19 cellular contexts compared by ENCODE assay signal in genomic region chr3:172249039-172249438, GRCh38.
DNase-seq lines count a peak whose midpoint lies in the region; ATAC-seq, FAIRE-seq and TF ChIP-seq lines count a peak whose summit lies in the region.
"Had no signal": no experiment of that assay in that cellular context is flagged by ENCODE, and none has a peak within 500 bp of the region (broad histone marks: within the 10 kb centered on the region; RNA-seq: fewer than 3 reads in every experiment).

No MANE protein-coding gene starts in this region.

- FAIRE-seq in astrocyte (lab: Jason Lieb, UNC), result peak; percentile 83
- FAIRE-seq: D721Med, keratinocyte had no signal

- peak overlapping the region; percentile 38 for H3K27ac ChIP-seq in astrocyte (ENCODE audit: low read depth, low read length)
- H3K27ac ChIP-seq: heart left ventricle, right atrium auricular region had no signal

- H3K27ac Mint-ChIP-seq in HFFc6 (peak overlapping the region; percentile 59), astrocyte (ENCODE audit: unreplicated experiment) (peak overlapping the region; percentile 29)
- H3K27ac Mint-ChIP-seq: activated T-cell treated with anti-CD3 and anti-CD28 coated beads, Interleukin-2, amount 50 U/mL, for 24 hours; H9; IgD-negative memory B cell had no signal

- H3K27me3 ChIP-seq in astrocyte (ENCODE audit: insufficient read depth, low read length), result no peaks in the 10 kb centered on the region
- H3K27me3 ChIP-seq: heart left ventricle, right atrium auricular region had no signal

- H3K4me3 ChIP-seq in astrocyte (ENCODE audit: insufficient read depth, low read depth, low read length) (no peak overlapping the region), fibroblast of villous mesenchyme (ENCODE audit: low read depth, low read length) (no peak overlapping the region)
- H3K4me3 ChIP-seq: heart left ventricle, right atrium auricular region had no signal

- H3K4me2 ChIP-seq in astrocyte (ENCODE audit: low read length), result no peak overlapping the region

- DNase-seq in AG08395 (ENCODE audit: low spot score), result peak; percentile 50
- peak; percentile 65 for DNase-seq in HFFc6
- peak; percentile 58 for DNase-seq in astrocyte (ENCODE audit: low read depth)
- peak; percentile 60 for DNase-seq in fibroblast of villous mesenchyme (ENCODE audit: low read depth)
- DNase-seq in inferior parietal cortex (ENCODE audit: extremely low spot score), result no peak
- no peak for DNase-seq in occipital lobe (lab: John Stamatoyannopoulos, UW)
- no peak for DNase-seq in NCI-H1092 (lab: John Stamatoyannopoulos, UW)
- DNase-seq: activated T-cell treated with anti-CD3 and anti-CD28 coated beads, Interleukin-2, amount 50 U/mL, for 24 hours; H9; heart left ventricle; mesendoderm; NCI-H1105 treated with DMSO at 0.1 percent for 48 hours; NCI-H748 treated with DMSO at 0.1 percent for 48 hours had no signal

- no peak overlapping the region for H2AFZ ChIP-seq in astrocyte (ENCODE audit: low read depth, low read length)

- no peak for ATAC-seq in HG03520 (IDR thresholded peaks at IDR 0.05; ENCODE audit: unreplicated experiment)

- H3K4me3 Mint-ChIP-seq in HFFc6 (no peak overlapping the region), astrocyte (ENCODE audit: unreplicated experiment) (peak overlapping the region; percentile 42)
- H3K4me3 Mint-ChIP-seq: activated T-cell treated with anti-CD3 and anti-CD28 coated beads, Interleukin-2, amount 50 U/mL, for 24 hours; H9; IgD-negative memory B cell; neural crest cell had no signal

- H3K36me3 Mint-ChIP-seq in HFFc6 (ENCODE audit: low read depth) (peaks cover 37% of the 10 kb centered on the region), astrocyte (ENCODE audit: low read depth, unreplicated experiment) (peaks cover 15% of the 10 kb centered on the region)

- no peaks in the 10 kb centered on the region for H3K27me3 Mint-ChIP-seq in HFFc6 (ENCODE audit: insufficient read depth)
- H3K27me3 Mint-ChIP-seq in astrocyte (ENCODE audit: low read depth, unreplicated experiment), result no peaks in the 10 kb centered on the region
- H3K27me3 Mint-ChIP-seq: activated T-cell treated with anti-CD3 and anti-CD28 coated beads, Interleukin-2, amount 50 U/mL, for 24 hours; IgD-negative memory B cell had no signal

- peaks cover 20% of the 10 kb centered on the region for H3K36me3 ChIP-seq in astrocyte (ENCODE audit: insufficient read depth, low read length)

- H3K4me1 Mint-ChIP-seq in HFFc6 (ENCODE audit: low read depth) (peaks cover 53% of the 10 kb centered on the region), astrocyte (ENCODE audit: low read depth, unreplicated experiment) (peaks cover 50% of the 10 kb centered on the region)
- H3K4me1 Mint-ChIP-seq: IgD-negative memory B cell had no signal

- H3K4me1 ChIP-seq in astrocyte (ENCODE audit: insufficient read depth, low read length), result peaks cover 11% of the 10 kb centered on the region

- H3K79me2 ChIP-seq in astrocyte (ENCODE audit: insufficient read depth, low read length), result peaks cover 82% of the 10 kb centered on the region

- TF ChIP-seq CTCF in HFFc6 (IDR thresholded peaks at IDR 0.05), result no peak
- no peak for TF ChIP-seq CTCF in astrocyte (IDR thresholded peaks at IDR 0.05; ENCODE audit: insufficient read depth, low read depth, low read length)
- TF ChIP-seq CTCF in fibroblast of villous mesenchyme (IDR thresholded peaks at IDR 0.05; ENCODE audit: insufficient read depth, low read depth, low read length), result no peak

- H3K9ac ChIP-seq in astrocyte (ENCODE audit: low read length), result no peak overlapping the region

- H3K9me3 Mint-ChIP-seq in HFFc6, result no peaks in the 10 kb centered on the region
- H3K9me3 Mint-ChIP-seq in astrocyte (ENCODE audit: unreplicated experiment), result no peaks in the 10 kb centered on the region
- H3K9me3 Mint-ChIP-seq: activated T-cell treated with anti-CD3 and anti-CD28 coated beads, Interleukin-2, amount 50 U/mL, for 24 hours; IgD-negative memory B cell had no signal

- H4K20me1 ChIP-seq in astrocyte (ENCODE audit: insufficient read depth, low read length), result peaks cover 21% of the 10 kb centered on the region

- no peaks in the 10 kb centered on the region for H3K9me3 ChIP-seq in astrocyte (ENCODE audit: insufficient read depth, low read depth, low read length)
- H3K9me3 ChIP-seq: heart left ventricle, right atrium auricular region had no signal

Comparison
In these comparisons a context has a peak if more than half of its experiments do, and no peak if none do; other contexts are left out.
1. DNase-seq: peak in AG08395 (single experiment), HFFc6 (single experiment), astrocyte (single experiment) and fibroblast of villous mesenchyme (single experiment); none in inferior parietal cortex (single experiment), occipital lobe (single experiment) and NCI-H1092 (single experiment).